ENCODE assay signal across 24 cellular contexts in genomic region chr12:26136688-26137087, GRCh38. TPM values are rescaled to one million over a fixed set of nuclear protein-coding genes. Genes with fewer than 3 reads are reported as not detected.
DNase-seq lines count a peak whose midpoint lies in the region; ATAC-seq and TF ChIP-seq lines count a peak whose summit lies in the region.
"Had no signal": no experiment of that assay in that cellular context is flagged by ENCODE, and none has a peak within 500 bp of the region (broad histone marks: within the 10 kb centered on the region; RNA-seq: fewer than 3 reads in every experiment).

No MANE protein-coding gene starts in this region.

- H3K4me1 Mint-ChIP-seq in activated B cell treated with CpG ODN at 0.5 μM for 24 hours (peaks cover 46% of the 10 kb centered on the region), memory B cell (peaks cover 36% of the 10 kb centered on the region)
- H3K4me1 Mint-ChIP-seq: CD4-positive, alpha-beta memory T cell; CD4-positive, CD25-positive, alpha-beta regulatory T cell; CD8-positive, alpha-beta memory T cell had no signal

- H3K36me3 Mint-ChIP-seq in activated B cell treated with CpG ODN at 0.5 μM for 24 hours (ENCODE audit: low read depth) (no peaks in the 10 kb centered on the region), memory B cell (peaks cover 2% of the 10 kb centered on the region)
- H3K36me3 Mint-ChIP-seq: CD14-positive monocyte; CD4-positive, alpha-beta memory T cell; CD4-positive, CD25-positive, alpha-beta regulatory T cell; CD8-positive, alpha-beta memory T cell had no signal

- H3K27ac Mint-ChIP-seq in activated B cell treated with CpG ODN at 0.5 μM for 24 hours (no peak overlapping the region), memory B cell (peak overlapping the region; percentile 36)
- H3K27ac Mint-ChIP-seq: CD14-positive monocyte; CD4-positive, alpha-beta memory T cell; CD4-positive, CD25-positive, alpha-beta regulatory T cell; CD8-positive, alpha-beta memory T cell had no signal

- no peaks in the 10 kb centered on the region for H3K9me3 ChIP-seq in thyroid gland
- H3K9me3 ChIP-seq: BE2C, BLaER1 had no signal

- POLR2A ChIA-PET in activated B cell treated with CpG ODN at 0.5 μM for 24 hours (lab: Charles Lee), result interaction anchor here (0.7 kb wide), 1 partner anchor 20 kb away, joined by 3 read pairs; no protein-coding TSS in a partner anchor

- no peak for TF ChIP-seq POLR2A in thyroid gland (IDR thresholded peaks at IDR 0.05)

- peak overlapping the region in 2 of 3 donors; percentile 78 to 82 for H3K27ac ChIP-seq in thyroid gland
- H3K27ac ChIP-seq: BLaER1 had no signal

- intact Hi-C loops in activated B cell treated with CpG ODN at 0.5 μM for 24 hours (cut with micrococcal nuclease), result no loop called here
- intact Hi-C loops in thyroid gland (cut with DNase I), result no loop called here

- H3K4me3 ChIP-seq in thyroid gland (replicated peaks in 1 of 3), result no peak overlapping the region
- H3K4me3 ChIP-seq: BLaER1, GM12878 had no signal

- H3K36me3 ChIP-seq in thyroid gland, result no peaks in the 10 kb centered on the region
- H3K36me3 ChIP-seq: BE2C, BLaER1 had no signal

- DNase-seq in activated B cell treated with CpG ODN at 0.5 μM for 24 hours (no peak), memory B cell (ENCODE audit: low spot score in 2 of 2) (no peak), thyroid gland (no peak)
- no peak for DNase-seq in stimulated activated CD4-positive, alpha-beta T cell treated with anti-CD3 and anti-CD28 coated beads, Interleukin-12 subunit alpha, Interleukin-12 subunit beta, amount 100 ng/mL, for 4 hours
- DNase-seq: 8988T; ACHN; BE2C; C1 segment of cervical spinal cord; CD4-positive, alpha-beta memory T cell; CD4-positive, CD25-positive, alpha-beta regulatory T cell; CD8-positive, alpha-beta memory T cell; COR-L47; DMS 273 treated with DMSO at 0.1 percent for 48 hours; DMS153; DMS53; DMS79; DND-41; EL; GDM1 had no signal

- no peaks in the 10 kb centered on the region for H3K27me3 ChIP-seq in thyroid gland
- H3K27me3 ChIP-seq: BE2C had no signal

- 84 to 87% methylated on average over 3 of the region's 3 CpGs for WGBS in thyroid gland, 2 donors

- CTCF ChIA-PET in activated B cell treated with CpG ODN at 0.5 μM for 24 hours (lab: Charles Lee), result no interaction called here

- no peaks in the 10 kb centered on the region for H3K9me3 Mint-ChIP-seq in activated B cell treated with CpG ODN at 0.5 μM for 24 hours
- no peaks in the 10 kb centered on the region for H3K9me3 Mint-ChIP-seq in memory B cell
- H3K9me3 Mint-ChIP-seq: CD14-positive monocyte; CD4-positive, alpha-beta memory T cell; CD8-positive, alpha-beta memory T cell had no signal

- H3K4me3 Mint-ChIP-seq in activated B cell treated with CpG ODN at 0.5 μM for 24 hours (no peak overlapping the region), memory B cell (no peak overlapping the region)
- H3K4me3 Mint-ChIP-seq: CD14-positive monocyte; CD4-positive, alpha-beta memory T cell; CD4-positive, CD25-positive, alpha-beta regulatory T cell; CD8-positive, alpha-beta memory T cell had no signal

- no peaks in the 10 kb centered on the region for H3K27me3 Mint-ChIP-seq in activated B cell treated with CpG ODN at 0.5 μM for 24 hours
- H3K27me3 Mint-ChIP-seq in memory B cell, result no peaks in the 10 kb centered on the region

- peak; percentile 54 for ATAC-seq in activated B cell treated with CpG ODN at 0.5 μM for 24 hours (ENCODE audit: low read depth)
- ATAC-seq in memory B cell (ENCODE audit: low read depth), result peak; percentile 72
- ATAC-seq in HG03196 (IDR thresholded peaks at IDR 0.05; ENCODE audit: unreplicated experiment), result no peak
- no peak for ATAC-seq in HG02610 (IDR thresholded peaks at IDR 0.05; ENCODE audit: unreplicated experiment)
- ATAC-seq: GM12878 had no signal

- TF ChIP-seq CTCF in activated B cell treated with CpG ODN at 0.5 μM for 24 hours (IDR thresholded peaks at IDR 0.05), result no peak
- TF ChIP-seq CTCF in thyroid gland (IDR thresholded peaks at IDR 0.05), result no peak

- peaks cover 18 to 31% of the 10 kb centered on the region in 2 donors for H3K4me1 ChIP-seq in thyroid gland
- H3K4me1 ChIP-seq: BE2C, BLaER1 had no signal

RNA-seq across cellular contexts. Expression of gene BHLHE41, which starts 11.9 kb away (rescaled TPM):
- total RNA-seq in activated B cell treated with CpG ODN at 0.5 μM for 24 hours, result 34.5 and 40.5 TPM in 2 replicates
- total RNA-seq in thyroid gland, result 10 to 100 TPM; 32.6 to 67.4 (median 34.3) TPM
- total RNA-seq: CD4-positive, CD25-positive, alpha-beta regulatory T cell; CD8-positive, alpha-beta memory T cell had no signal

RNA-seq across cellular contexts. Expression of gene SSPN, which starts 58.7 kb away (rescaled TPM):
- total RNA-seq in activated B cell treated with CpG ODN at 0.5 μM for 24 hours (3.0 and 4.6 TPM in 2 replicates), thyroid gland (10 to 100 TPM; 20.1 to 25.0 (median 22.2) TPM)
- total RNA-seq: CD4-positive, alpha-beta memory T cell; CD4-positive, CD25-positive, alpha-beta regulatory T cell; CD8-positive, alpha-beta memory T cell had no signal

Comparison
In these comparisons a context has a peak if more than half of its experiments do, and no peak if none do; other contexts are left out.
1. ATAC-seq: peak in activated B cell treated with CpG ODN at 0.5 μM for 24 hours (single experiment) and memory B cell (single experiment); none in HG03196 (single experiment) and HG02610 (single experiment).